ENCODE assay signal across 8 cellular contexts in genomic region chr6:99282479-99283062, GRCh38.
DNase-seq lines count a peak whose midpoint lies in the region; ATAC-seq, FAIRE-seq and TF ChIP-seq lines count a peak whose summit lies in the region.

No MANE protein-coding gene starts in this region.

- H3K4me3 ChIP-seq in DND-41 (ENCODE audit: low read depth in 1 of 2, low read length in 2 of 2): no peak overlapping the region
- H3K4me3 ChIP-seq in gastroesophageal sphincter: no peak overlapping the region

- H3K36me3 ChIP-seq in DND-41 (ENCODE audit: insufficient read depth, low read length): no peaks in the 10 kb centered on the region
- peaks cover 0 to 27% of the 10 kb centered on the region in 2 donors for H3K36me3 ChIP-seq in gastroesophageal sphincter

- WGBS in gastroesophageal sphincter (ENCODE audit: low coverage in 1 of 2), 2 donors: 69 to 74% methylated on average over 4 of the region's 4 CpGs

- H4K20me1 ChIP-seq in DND-41 (ENCODE audit: insufficient read depth, low read length): no peaks in the 10 kb centered on the region

- no peak overlapping the region for H2AFZ ChIP-seq in DND-41 (ENCODE audit: low read depth, low read length)

- intact Hi-C loops in left colon (cut with DNase I, micrococcal nuclease): no loop called here
- intact Hi-C loops in sciatic nerve (cut with DNase I): no loop called here

- H3K9ac ChIP-seq in DND-41 (ENCODE audit: low read depth, low read length): no peak overlapping the region

- H3K27me3 ChIP-seq in DND-41 (ENCODE audit: insufficient read depth, low read length, poor library complexity): peaks cover 16% of the 10 kb centered on the region
- no peaks in the 10 kb centered on the region for H3K27me3 ChIP-seq in gastroesophageal sphincter

- no peak for TF ChIP-seq EP300 in gastroesophageal sphincter (IDR thresholded peaks at IDR 0.05)

- no peak for DNase-seq in DND-41
- DNase-seq in HT-29 (ENCODE audit: low spot score): peak; percentile 4
- no peak for DNase-seq in left colon
- no peak for DNase-seq in sciatic nerve (ENCODE audit: low spot score)
- no peak for DNase-seq in germinal center (ENCODE audit: low spot score)
- DNase-seq in GM12892 (ENCODE audit: insufficient read length): no peak

- H3K9me3 ChIP-seq in DND-41 (ENCODE audit: insufficient read depth, low read length, severe bottlenecking) (no peaks in the 10 kb centered on the region), gastroesophageal sphincter (no peaks in the 10 kb centered on the region)

- no peak overlapping the region for H3K4me2 ChIP-seq in DND-41 (ENCODE audit: insufficient read depth, low read length)

- H3K4me1 ChIP-seq in DND-41 (ENCODE audit: insufficient read depth, low read length) (no peaks in the 10 kb centered on the region), gastroesophageal sphincter (peaks cover 0 to 12% (median 0%) of the 10 kb centered on the region in 3 donors)

- no peak for FAIRE-seq in GM12892 (lab: Jason Lieb, UNC)

- TF ChIP-seq POLR2A in gastroesophageal sphincter (IDR thresholded peaks at IDR 0.05): no peak
- TF ChIP-seq POLR2A in GM12892 (IDR thresholded peaks at IDR 0.05; ENCODE audit: low read depth, low read length): no peak

- H3K27ac ChIP-seq in DND-41 (ENCODE audit: low read length) (no peak overlapping the region), gastroesophageal sphincter (no peak overlapping the region)

- ATAC-seq in DND-41 (ENCODE audit: insufficient read depth, low read depth): peak; percentile 59; the same call in 2 of the 3 replicates
- ATAC-seq in SK-N-SH treated with all-trans-retinoic acid at 6 μM for 48 hours: peak; percentile 87
- peak; percentile 42 for ATAC-seq in left colon
- no peak for ATAC-seq in sciatic nerve
- ATAC-seq in gastroesophageal sphincter: no peak

- peak; percentile 64 for TF ChIP-seq CTCF in DND-41 (IDR thresholded peaks at IDR 0.05; ENCODE audit: borderline replicate concordance, extremely low read depth, low read length, poor library complexity, severe bottlenecking)
- peak in 2 of 4 experiments; percentile 24 to 33 for TF ChIP-seq CTCF in gastroesophageal sphincter (IDR thresholded peaks at IDR 0.05)

- H3K79me2 ChIP-seq in DND-41 (ENCODE audit: insufficient read depth, low read length): no peaks in the 10 kb centered on the region

TF ChIP-seq in SK-N-SH treated with all-trans-retinoic acid at 6 μM for 48 hours, 23 proteins besides CTCF, POLR2A, EP300 and RAD21:
- TF ChIP-seq ESRRG (CRISPR knock-in tag; IDR thresholded peaks at IDR 0.05) (no peak), PATZ1 (CRISPR knock-in tag; IDR thresholded peaks at IDR 0.05; ENCODE audit: borderline replicate concordance) (no peak), ISL1 (CRISPR knock-in tag; IDR thresholded peaks at IDR 0.05) (no peak), RARB (CRISPR knock-in tag; IDR thresholded peaks at IDR 0.05) (no peak), ZFP30 (CRISPR knock-in tag; IDR thresholded peaks at IDR 0.05) (no peak), ZNF8 (CRISPR knock-in tag; IDR thresholded peaks at IDR 0.05) (no peak), ZNF70 (CRISPR knock-in tag; IDR thresholded peaks at IDR 0.05) (no peak), TOX (CRISPR knock-in tag; IDR thresholded peaks at IDR 0.05; ENCODE audit: borderline replicate concordance) (no peak), TCF4 (CRISPR knock-in tag; IDR thresholded peaks at IDR 0.05; ENCODE audit: borderline replicate concordance) (no peak), CSRNP3 (CRISPR knock-in tag; IDR thresholded peaks at IDR 0.05) (no peak), POU6F1 (CRISPR knock-in tag; IDR thresholded peaks at IDR 0.05; ENCODE audit: borderline replicate concordance, low read depth) (no peak), ZFP3 (CRISPR knock-in tag; IDR thresholded peaks at IDR 0.05) (no peak), OSR1 (CRISPR knock-in tag; IDR thresholded peaks at IDR 0.05) (no peak), CSDC2 (CRISPR knock-in tag; IDR thresholded peaks at IDR 0.05) (no peak), CREB5 (CRISPR knock-in tag; IDR thresholded peaks at IDR 0.05; ENCODE audit: low read depth) (no peak)
TF ChIP-seq in SK-N-SH treated with all-trans-retinoic acid at 6 μM for 48 hours: peak in this region for 0.

Comparison
In these comparisons a context has a peak if more than half of its experiments do, and no peak if none do; other contexts are left out.
1. ATAC-seq: peak in DND-41 (single experiment), SK-N-SH treated with all-trans-retinoic acid at 6 μM for 48 hours (single experiment) and left colon (single experiment); none in sciatic nerve (single experiment) and gastroesophageal sphincter (single experiment).